In the genomic region with DNA sequence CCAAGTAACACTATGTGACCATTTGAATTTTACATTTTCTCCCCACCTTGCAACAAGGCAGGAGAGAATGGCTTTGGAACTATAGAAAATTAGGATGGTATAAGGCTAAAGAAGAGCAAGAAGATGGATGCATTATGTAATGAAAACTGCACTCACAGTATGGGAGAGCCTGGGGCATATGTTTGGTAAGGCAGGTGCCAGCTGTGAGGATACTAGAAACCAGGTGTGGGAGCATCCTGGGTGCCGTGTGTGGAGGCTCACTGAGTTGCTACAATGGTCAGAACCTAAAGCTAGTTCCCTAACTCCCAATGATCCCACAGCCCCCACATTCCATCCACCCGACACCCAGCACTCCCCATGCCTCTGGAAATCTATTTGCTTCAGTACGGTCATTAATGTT, we compare ENCODE assay signal across 14 cellular contexts. TPM values are rescaled to one million over a fixed set of nuclear protein-coding genes. Genes with fewer than 3 reads are reported as not detected.
DNase-seq lines count a peak whose midpoint lies in the region; ATAC-seq and TF ChIP-seq lines count a peak whose summit lies in the region.
"Had no signal": no experiment of that assay in that cellular context is flagged by ENCODE, and none has a peak within 500 bp of the region (broad histone marks: within the 10 kb centered on the region; RNA-seq: fewer than 3 reads in every experiment).

No MANE protein-coding gene starts in this region.

- no peaks in the 10 kb centered on the region for H3K27me3 Mint-ChIP-seq in activated naive CD4-positive, alpha-beta T cell treated with anti-CD3 and anti-CD28 coated beads for 36 hours (ENCODE audit: low read depth)
- no peaks in the 10 kb centered on the region for H3K27me3 Mint-ChIP-seq in activated naive CD8-positive, alpha-beta T cell treated with anti-CD3 and anti-CD28 coated beads, Interleukin-2, amount 10 ng/mL, durations not matched to agents 7 days and 5 days

- no peak for TF ChIP-seq CTCF in suprapubic skin (IDR thresholded peaks at IDR 0.05)

- H3K4me3 Mint-ChIP-seq in activated naive CD4-positive, alpha-beta T cell treated with anti-CD3 and anti-CD28 coated beads for 36 hours: no peak overlapping the region
- H3K4me3 Mint-ChIP-seq in activated naive CD8-positive, alpha-beta T cell treated with anti-CD3 and anti-CD28 coated beads, Interleukin-2, amount 10 ng/mL, durations not matched to agents 7 days and 5 days: peak overlapping the region; percentile 76
- peak overlapping the region; percentile 58 for H3K4me3 Mint-ChIP-seq in stimulated activated effector memory CD8-positive, alpha-beta T cell treated with anti-CD3 and anti-CD28 coated beads, Interleukin-12 subunit alpha, Interleukin-12 subunit beta, amount 100 ng/mL, for 72 hours

- peaks cover 71% of the 10 kb centered on the region for H3K4me1 Mint-ChIP-seq in activated naive CD4-positive, alpha-beta T cell treated with anti-CD3 and anti-CD28 coated beads for 36 hours (ENCODE audit: low read depth)
- peaks cover 44% of the 10 kb centered on the region for H3K4me1 Mint-ChIP-seq in activated naive CD8-positive, alpha-beta T cell treated with anti-CD3 and anti-CD28 coated beads, Interleukin-2, amount 10 ng/mL, durations not matched to agents 7 days and 5 days
- peaks cover 73% of the 10 kb centered on the region for H3K4me1 Mint-ChIP-seq in stimulated activated effector memory CD8-positive, alpha-beta T cell treated with anti-CD3 and anti-CD28 coated beads, Interleukin-12 subunit alpha, Interleukin-12 subunit beta, amount 100 ng/mL, for 72 hours

- no peak for TF ChIP-seq POLR2A in suprapubic skin (IDR thresholded peaks at IDR 0.05)

- no peaks in the 10 kb centered on the region for H3K27me3 ChIP-seq in suprapubic skin
- H3K27me3 ChIP-seq: heart left ventricle, MG63, right atrium auricular region had no signal

- no peak for TF ChIP-seq EP300 in suprapubic skin (IDR thresholded peaks at IDR 0.05)

- H3K27ac Mint-ChIP-seq in activated naive CD4-positive, alpha-beta T cell treated with anti-CD3 and anti-CD28 coated beads for 36 hours: peak overlapping the region; percentile 78
- peak overlapping the region; percentile 93 for H3K27ac Mint-ChIP-seq in activated naive CD8-positive, alpha-beta T cell treated with anti-CD3 and anti-CD28 coated beads, Interleukin-2, amount 10 ng/mL, durations not matched to agents 7 days and 5 days
- no peak overlapping the region for H3K27ac Mint-ChIP-seq in stimulated activated effector memory CD8-positive, alpha-beta T cell treated with anti-CD3 and anti-CD28 coated beads, Interleukin-12 subunit alpha, Interleukin-12 subunit beta, amount 100 ng/mL, for 72 hours

- no peaks in the 10 kb centered on the region for H3K9me3 ChIP-seq in suprapubic skin
- H3K9me3 ChIP-seq: heart left ventricle, MG63, right atrium auricular region had no signal

- H3K36me3 Mint-ChIP-seq in activated naive CD4-positive, alpha-beta T cell treated with anti-CD3 and anti-CD28 coated beads for 36 hours (ENCODE audit: low read depth): peaks cover 4% of the 10 kb centered on the region
- peaks cover 32% of the 10 kb centered on the region for H3K36me3 Mint-ChIP-seq in activated naive CD8-positive, alpha-beta T cell treated with anti-CD3 and anti-CD28 coated beads, Interleukin-2, amount 10 ng/mL, durations not matched to agents 7 days and 5 days
- H3K36me3 Mint-ChIP-seq in stimulated activated effector memory CD8-positive, alpha-beta T cell treated with anti-CD3 and anti-CD28 coated beads, Interleukin-12 subunit alpha, Interleukin-12 subunit beta, amount 100 ng/mL, for 72 hours: peaks cover 9% of the 10 kb centered on the region

- no peaks in the 10 kb centered on the region for H3K4me1 ChIP-seq in suprapubic skin
- H3K4me1 ChIP-seq: right atrium auricular region had no signal

- CTCF ChIA-PET in activated naive CD4-positive, alpha-beta T cell treated with anti-CD3 and anti-CD28 coated beads for 36 hours (lab: Charles Lee): interaction anchor here (0.9 to 2.5 kb wide), 2 partner anchors 40 to 57 kb away, joined by 3 to 14 read pairs; no protein-coding TSS in a partner anchor

- POLR2A ChIA-PET in activated naive CD8-positive, alpha-beta T cell treated with anti-CD3 and anti-CD28 coated beads, Interleukin-2, amount 10 ng/mL, durations not matched to agents 7 days and 5 days (lab: Charles Lee): interaction anchor here (0.7 to 3.0 kb wide), 6 partner anchors 14 to 49 kb away, joined by 3 to 21 read pairs (median 8); partner anchors contain the start of gene UBASH3B

- no peak overlapping the region for H3K27ac ChIP-seq in suprapubic skin
- H3K27ac ChIP-seq: right atrium auricular region had no signal

- H3K4me3 ChIP-seq in suprapubic skin: no peak overlapping the region
- H3K4me3 ChIP-seq: heart left ventricle, MG63, right atrium auricular region had no signal

- no peaks in the 10 kb centered on the region for H3K9me3 Mint-ChIP-seq in activated naive CD4-positive, alpha-beta T cell treated with anti-CD3 and anti-CD28 coated beads for 36 hours
- H3K9me3 Mint-ChIP-seq in activated naive CD8-positive, alpha-beta T cell treated with anti-CD3 and anti-CD28 coated beads, Interleukin-2, amount 10 ng/mL, durations not matched to agents 7 days and 5 days: peaks cover under 1% of the 10 kb centered on the region
- H3K9me3 Mint-ChIP-seq in stimulated activated effector memory CD8-positive, alpha-beta T cell treated with anti-CD3 and anti-CD28 coated beads, Interleukin-12 subunit alpha, Interleukin-12 subunit beta, amount 100 ng/mL, for 72 hours: no peaks in the 10 kb centered on the region

- H3K36me3 ChIP-seq in suprapubic skin: no peaks in the 10 kb centered on the region
- H3K36me3 ChIP-seq: heart left ventricle, right atrium auricular region had no signal

- ATAC-seq in activated naive CD8-positive, alpha-beta T cell treated with anti-CD3 and anti-CD28 coated beads, Interleukin-2, amount 10 ng/mL, durations not matched to agents 7 days and 5 days (ENCODE audit: low read depth): no peak
- no peak for ATAC-seq in stimulated activated effector memory CD8-positive, alpha-beta T cell treated with anti-CD3 and anti-CD28 coated beads, Interleukin-12 subunit alpha, Interleukin-12 subunit beta, amount 100 ng/mL, for 72 hours

- 79% methylated on average over 3 of the region's 3 CpGs for WGBS in suprapubic skin

- DNase-seq in activated naive CD4-positive, alpha-beta T cell treated with anti-CD3 and anti-CD28 coated beads for 36 hours: no peak
- no peak for DNase-seq in activated naive CD4-positive, alpha-beta T cell (lab: John Stamatoyannopoulos, UW)
- DNase-seq in NAMALWA (ENCODE audit: low spot score) (peak; percentile 62), middle frontal gyrus (ENCODE audit: extremely low spot score, low spot score) (no peak), SW 1271 (lab: John Stamatoyannopoulos, UW) (no peak), suprapubic skin (ENCODE audit: low spot score in 2 of 2) (no peak)
- DNase-seq in activated naive CD8-positive, alpha-beta T cell treated with anti-CD3 and anti-CD28 coated beads, Interleukin-2, amount 10 ng/mL, durations not matched to agents 7 days and 5 days: no peak
- no peak for DNase-seq in stimulated activated effector memory CD8-positive, alpha-beta T cell treated with anti-CD3 and anti-CD28 coated beads, Interleukin-12 subunit alpha, Interleukin-12 subunit beta, amount 100 ng/mL, for 72 hours (ENCODE audit: low spot score in 2 of 2)
- DNase-seq: HCEC 1CT, heart left ventricle, islet precursor cell, MG63, NCI-H187 treated with DMSO at 0.1 percent for 48 hours had no signal

- intact Hi-C loops in activated naive CD4-positive, alpha-beta T cell treated with anti-CD3 and anti-CD28 coated beads for 36 hours (cut with micrococcal nuclease): loop anchor here (5.0 kb wide), 3 partner anchors 154 to 1236 kb away; no protein-coding TSS in a partner anchor

RNA-seq across cellular contexts. Expression of gene UBASH3B, which starts 42.9 kb away (rescaled TPM):
- 10 to 100 TPM; 17.9 to 21.1 TPM for total RNA-seq in activated naive CD4-positive, alpha-beta T cell treated with anti-CD3 and anti-CD28 coated beads for 36 hours
- total RNA-seq in activated naive CD8-positive, alpha-beta T cell treated with anti-CD3 and anti-CD28 coated beads, Interleukin-2, amount 10 ng/mL, durations not matched to agents 7 days and 5 days: 10 to 100 TPM; 40.7 to 44.8 TPM
- 10 to 100 TPM in 3 of 4 donors, 1 to 10 TPM in 1; 4.2 to 41.2 (median 24.4) TPM for total RNA-seq in suprapubic skin
